In genomic region chr12:85036241-85036707, GRCh38 we compare ENCODE assay signal across 8 cellular contexts. TPM values are rescaled to one million over a fixed set of nuclear protein-coding genes. Genes with fewer than 3 reads are reported as not detected.
DNase-seq lines count a peak whose midpoint lies in the region; FAIRE-seq and TF ChIP-seq lines count a peak whose summit lies in the region.

LRRIQ1 (plus strand) TSS chr12:85036351; CDS start chr12:85038177, 1,826 bp downstream.
TSPAN19 (minus strand) TSS chr12:85036277; CDS start chr12:85029946, 6,331 bp downstream.

- H3K4me1 ChIP-seq in colonic mucosa (no peaks in the 10 kb centered on the region), kidney (ENCODE audit: control insufficient read depth in 1 of 2, insufficient read depth in 1 of 2, low read depth in 1 of 2, low read length in 2 of 2) (no peaks in the 10 kb centered on the region), spleen (peaks cover 0 to 12% (median 0%) of the 10 kb centered on the region in 6 donors)

- intact Hi-C loops in colonic mucosa (cut with DNase I) = no loop called here
- intact Hi-C loops in kidney (cut with DNase I) = no loop called here
- intact Hi-C loops in spleen (cut with DNase I; ENCODE audit: low total_unique reads) = no loop called here

- TF ChIP-seq CTCF in HFF-Myc (IDR thresholded peaks at IDR 0.05; ENCODE audit: low read depth, low read length, missing control alignments) = no peak
- no peak for TF ChIP-seq CTCF in colonic mucosa (IDR thresholded peaks at IDR 0.05)
- TF ChIP-seq CTCF in kidney (IDR thresholded peaks at IDR 0.05; ENCODE audit: borderline replicate concordance, extremely low read depth, insufficient read depth) = no peak
- no peak for TF ChIP-seq CTCF in spleen (IDR thresholded peaks at IDR 0.05 in 8 of 11, conservative IDR thresholded peaks at IDR 0.05 in 3 of 11)

- no peaks in the 10 kb centered on the region for H3K9me3 ChIP-seq in colonic mucosa
- no peaks in the 10 kb centered on the region for H3K9me3 ChIP-seq in kidney (ENCODE audit: control insufficient read depth in 1 of 2, low read length in 2 of 2)
- no peaks in the 10 kb centered on the region for H3K9me3 ChIP-seq in spleen

- no peaks in the 10 kb centered on the region for H3K36me3 ChIP-seq in colonic mucosa
- no peaks in the 10 kb centered on the region for H3K36me3 ChIP-seq in kidney (ENCODE audit: control insufficient read depth in 1 of 2, insufficient read depth in 2 of 2, low read length in 2 of 2)
- H3K36me3 ChIP-seq in spleen = no peaks in the 10 kb centered on the region

- H3K27me3 ChIP-seq in colonic mucosa (no peaks in the 10 kb centered on the region), spleen (replicated peaks in 1 of 7) (peaks cover 0 to 26% (median 0%) of the 10 kb centered on the region in 7 donors)

- H3K9ac ChIP-seq in colonic mucosa (ENCODE audit: low read depth in 2 of 2, low read length in 2 of 2) (peak within 1 kb of the TSS in 1 of 2 donors; percentile 46), kidney (ENCODE audit: low read length in 2 of 2) (peak within 1 kb of the TSS in 1 of 2 donors; percentile 74)

- H3K4me3 ChIP-seq in HFF-Myc (replicated peaks; ENCODE audit: low read depth, low read length) (peak within 1 kb of the TSS; percentile 65), colonic mucosa (peak within 1 kb of the TSS; percentile 33), kidney (ENCODE audit: low read length in 2 of 2) (peak within 1 kb of the TSS; percentile 95 to 96), spleen (peak within 1 kb of the TSS; percentile 29 to 71 (median 40))

- no peak for FAIRE-seq in GM12892 (lab: Jason Lieb, UNC)
- no peak for FAIRE-seq in kidney (lab: Jason Lieb, UNC)

- TF ChIP-seq POLR2A in GM12892 (IDR thresholded peaks at IDR 0.05; ENCODE audit: low read depth, low read length) (no peak), spleen (IDR thresholded peaks at IDR 0.05) (no peak)

- no peak within 1 kb of the TSS for H3K27ac ChIP-seq in colonic mucosa
- H3K27ac ChIP-seq in kidney (ENCODE audit: low read depth in 2 of 2, low read length in 2 of 2) = no peak within 1 kb of the TSS
- H3K27ac ChIP-seq in spleen = no peak within 1 kb of the TSS

- 1 to 3% (median 2%) methylated on average over 22 of the region's 22 CpGs for WGBS in spleen, 5 donors

- DNase-seq in GM12892 (ENCODE audit: insufficient read length) = peak; percentile 0
- peak; percentile 85 for DNase-seq in HFF-Myc (ENCODE audit: extremely low read depth, low read depth)
- peak; percentile 80 for DNase-seq in NCI-H1092 (lab: John Stamatoyannopoulos, UW)
- peak; percentile 38 for DNase-seq in SKM-1 treated with dmso at 0.1 percent for 144 hours (lab: John Stamatoyannopoulos, UW; ENCODE audit: unreplicated experiment)
- DNase-seq in colonic mucosa = peak; percentile 55
- peak; percentile 75 for DNase-seq in kidney
- peak; percentile 67 for DNase-seq in spleen
- DNase-seq in SW 1271 (lab: John Stamatoyannopoulos, UW) = no peak

RNA-seq across cellular contexts. Expression of gene LRRIQ1, which starts in this region (rescaled TPM):
- polyA plus RNA-seq in GM12892 (2012; ENCODE audit: missing spikeins) = 0.42 TPM
- total RNA-seq in colonic mucosa (under 1 TPM in 1 of 2 donors, not detected in 1; 0.05 TPM), kidney (8.5 TPM), spleen (1 to 10 TPM in 1 of 7 donors, under 1 TPM in 5, not detected in 1; 0.14 to 1.0 (median 0.40) TPM)
- polyA plus RNA-seq in kidney (ENCODE audit: insufficient read depth, low read depth, low replicate concordance) (2.4 TPM), spleen (under 1 TPM; 0.02 to 0.10 (median 0.09) TPM)

RNA-seq across cellular contexts. Expression of gene TSPAN19, which starts in this region (rescaled TPM):
- not detected for polyA plus RNA-seq in GM12892 (2012; ENCODE audit: missing spikeins)
- not detected for total RNA-seq in colonic mucosa
- total RNA-seq in kidney = 0.66 TPM
- 1.3 TPM for polyA plus RNA-seq in kidney (ENCODE audit: insufficient read depth, low read depth, low replicate concordance)
- 1 to 10 TPM in 1 of 7 donors, under 1 TPM in 2, not detected in 4; 0.32 to 1.1 (median 0.77) TPM for total RNA-seq in spleen
- polyA plus RNA-seq in spleen = under 1 TPM in 2 of 3 donors, not detected in 1; 0.11 to 0.51 TPM

Comparison
In these comparisons a context has a peak if more than half of its experiments do, and no peak if none do; other contexts are left out.
1. Peak in DNase-seq and H3K4me3 ChIP-seq in colonic mucosa; RNA of the genes that start here not detected or under 1 TPM.
2. DNase-seq: peak in GM12892 (single experiment), HFF-Myc (single experiment), NCI-H1092 (single experiment), SKM-1 treated with dmso at 0.1 percent for 144 hours (single experiment), kidney (single experiment) and spleen (single experiment); none in SW 1271 (0 of 2).
3. H3K4me3 ChIP-seq: peak in every context shown above with its lines; median percentile 96 in kidney; 65 in HFF-Myc; 40 in spleen; 33 in colonic mucosa.